In the genomic region with DNA sequence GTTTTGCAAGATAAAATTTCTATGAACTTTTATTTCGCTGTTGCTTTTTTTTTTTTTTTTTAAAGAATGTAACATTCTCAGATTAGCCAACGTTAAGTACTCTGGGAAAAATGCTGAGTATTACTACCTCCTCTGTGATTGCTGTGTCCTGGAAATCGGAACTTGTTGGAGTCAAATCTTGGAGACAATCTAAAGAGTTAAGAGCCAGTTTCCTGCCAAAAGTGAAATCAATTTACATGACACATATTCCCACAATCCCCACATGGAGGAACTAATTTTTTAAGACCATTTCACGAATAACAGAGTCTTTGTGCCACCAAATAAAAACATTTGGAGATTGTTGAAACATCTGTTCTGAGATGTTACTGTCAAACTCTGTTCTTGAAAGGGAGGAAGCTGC, we compare ENCODE assay signal across 13 cellular contexts.
DNase-seq lines count a peak whose midpoint lies in the region; ATAC-seq and TF ChIP-seq lines count a peak whose summit lies in the region.
"Had no signal": no experiment of that assay in that cellular context is flagged by ENCODE, and none has a peak within 500 bp of the region (broad histone marks: within the 10 kb centered on the region; RNA-seq: fewer than 3 reads in every experiment).

No MANE protein-coding gene starts in this region.

- CTCF ChIA-PET in IMR-90 (lab: Yijun Ruan, JAX): interaction anchor here (1.7 to 1.8 kb wide), 2 partner anchors 9 to 28 kb away, joined by 5 to 8 read pairs; no protein-coding TSS in a partner anchor
- CTCF ChIA-PET in GM10248 (lab: Yijun Ruan, JAX): interaction anchor here (1.6 kb wide), 1 partner anchor 15 kb away, joined by 3 read pairs; no protein-coding TSS in a partner anchor

- H3K36me3 ChIP-seq in IMR-90 (ENCODE audit: control insufficient read depth, insufficient read depth, low read length) (no peaks in the 10 kb centered on the region), mesenchymal stem cell (ENCODE audit: control insufficient read depth in 1 of 2, insufficient read depth in 2 of 2, low read depth in 1 of 2, low read length in 2 of 2) (no peaks in the 10 kb centered on the region), tibial artery (no peaks in the 10 kb centered on the region)
- H3K36me3 ChIP-seq: colonic mucosa had no signal

- H3K9ac ChIP-seq in IMR-90 (ENCODE audit: low read depth, low read length) (no peak overlapping the region), mesenchymal stem cell (ENCODE audit: low read length) (peak overlapping the region; percentile 72)

- H3K27me3 ChIP-seq in IMR-90 (ENCODE audit: control insufficient read depth, insufficient read depth, low read length): no peaks in the 10 kb centered on the region
- H3K27me3 ChIP-seq in mesenchymal stem cell (ENCODE audit: control insufficient read depth in 1 of 2, insufficient read depth in 1 of 2, low read length in 2 of 2): no peaks in the 10 kb centered on the region
- no peaks in the 10 kb centered on the region for H3K27me3 ChIP-seq in tibial artery
- H3K27me3 ChIP-seq: colonic mucosa had no signal

- ATAC-seq in IMR-90 (ENCODE audit: low read depth) (peak; percentile 33), HG03097 (IDR thresholded peaks at IDR 0.05; ENCODE audit: low FRiP score, unreplicated experiment) (no peak)
- ATAC-seq: T-helper 17 cell had no signal

- no peak overlapping the region for H3K56ac ChIP-seq in IMR-90 (ENCODE audit: extremely low read depth, insufficient read depth, low read length)

- peak overlapping the region; percentile 53; the same call in 1 of the 2 replicates for H4K5ac ChIP-seq in IMR-90 (ENCODE audit: low read depth, low read length)

- H3K79me1 ChIP-seq in IMR-90 (ENCODE audit: low read depth in 1 of 2, low read length in 2 of 2): no peaks in the 10 kb centered on the region
- peaks cover 8% of the 10 kb centered on the region for H3K79me1 ChIP-seq in mesenchymal stem cell (replicated peaks; ENCODE audit: low read length, poor library complexity, severe bottlenecking)

- intact Hi-C loops in IMR-90 (cut with micrococcal nuclease) (loop anchor here (5.0 kb wide), 1 partner anchor 65 kb away; no protein-coding TSS in a partner anchor), tibial artery (cut with DNase I; ENCODE audit: low total_unique reads) (no loop called here)

- H4K8ac ChIP-seq in IMR-90 (ENCODE audit: low read depth in 2 of 2, low read length in 2 of 2) (0 out of 4 replicates have a peak overlapping the region, but pooled peaks of 1 of the 2 experiments have one; percentile 7), mesenchymal stem cell (ENCODE audit: low read length) (no peak overlapping the region)

- H3K14ac ChIP-seq in IMR-90 (replicated peaks; ENCODE audit: low read depth, low read length) (no peak overlapping the region), mesenchymal stem cell (ENCODE audit: low read length in 2 of 2) (no peak overlapping the region)

- in situ Hi-C loops in IMR-90 (cut with MboI; ENCODE audit: low sequenced_read_pairs): no loop called here

- H4K91ac ChIP-seq in IMR-90 (ENCODE audit: insufficient read depth, low read depth, low read length): no peak overlapping the region
- no peak overlapping the region for H4K91ac ChIP-seq in mesenchymal stem cell (ENCODE audit: low read length)

- H3K4ac ChIP-seq in IMR-90 (ENCODE audit: low read depth, low read length) (no peak overlapping the region), mesenchymal stem cell (ENCODE audit: low read depth in 1 of 2, low read length in 2 of 2) (no peak overlapping the region)

- H3K9me1 ChIP-seq in IMR-90 (ENCODE audit: insufficient read depth, low read length): peaks cover 7% of the 10 kb centered on the region

- no peak for TF ChIP-seq RAD21 in IMR-90 (IDR thresholded peaks at IDR 0.05; ENCODE audit: low read length)

- no peak overlapping the region for H2AK5ac ChIP-seq in IMR-90 (ENCODE audit: low read depth, low read length)
- no peak overlapping the region for H2AK5ac ChIP-seq in mesenchymal stem cell (ENCODE audit: low read length, severe bottlenecking)

- no peaks in the 10 kb centered on the region for H3K9me3 ChIP-seq in IMR-90 (ENCODE audit: control insufficient read depth, insufficient read depth, low read length)
- H3K9me3 ChIP-seq in mesenchymal stem cell (ENCODE audit: control insufficient read depth, low read length): no peaks in the 10 kb centered on the region
- no peaks in the 10 kb centered on the region for H3K9me3 ChIP-seq in tibial artery
- H3K9me3 ChIP-seq: colonic mucosa had no signal

- H2BK15ac ChIP-seq in IMR-90 (ENCODE audit: low read depth, low read length): no peak overlapping the region
- H2BK15ac ChIP-seq in mesenchymal stem cell (ENCODE audit: low read depth, poor library complexity, severe bottlenecking): no peak overlapping the region

- no peak overlapping the region; the same call in 1 of the 2 replicates for H3K4me2 ChIP-seq in IMR-90 (ENCODE audit: low read depth, low read length)
- no peak overlapping the region for H3K4me2 ChIP-seq in mesenchymal stem cell (ENCODE audit: low read length, poor library complexity, severe bottlenecking)

- H2BK5ac ChIP-seq in IMR-90 (ENCODE audit: low read depth, low read length, poor library complexity, severe bottlenecking) (peak overlapping the region; percentile 52), mesenchymal stem cell (ENCODE audit: low read depth, low read length, poor library complexity, severe bottlenecking) (no peak overlapping the region)

- no peak overlapping the region for H2AK9ac ChIP-seq in IMR-90 (replicated peaks; ENCODE audit: low read depth, low read length, poor library complexity)

- BruUV-seq in IMR-90 (replicated peaks; lab: Mats Ljungman, UMichigan): no TSS peak

- H2AFZ ChIP-seq in IMR-90 (replicated peaks; ENCODE audit: low read length, poor library complexity) (no peak overlapping the region), mesenchymal stem cell (ENCODE audit: low read depth, low read length) (no peak overlapping the region)

- DNase-seq in IMR-90 (peak; percentile 57), cardiac fibroblast (ENCODE audit: low read depth in 2 of 2) (peak; percentile 78 to 83), mesenchymal stem cell (peak; percentile 75), tibial artery (no peak), GM10248 (ENCODE audit: extremely low spot score) (no peak), NCI-H1694 (lab: John Stamatoyannopoulos, UW) (no peak)
- DNase-seq: CD4-positive, alpha-beta memory T cell; colonic mucosa; GDM1; GOT3; NCI-H524; T-helper 17 cell had no signal

- H3K4me1 ChIP-seq in IMR-90 (ENCODE audit: control insufficient read depth, insufficient read depth, low read length) (peaks cover 6% of the 10 kb centered on the region), mesenchymal stem cell (ENCODE audit: control insufficient read depth, insufficient read depth, low read depth, low read length) (peaks cover 4% of the 10 kb centered on the region), tibial artery (peaks cover 0 to 30% (median 7%) of the 10 kb centered on the region in 4 donors)
- H3K4me1 ChIP-seq: colonic mucosa had no signal

- no peak overlapping the region for H3K23ac ChIP-seq in IMR-90 (ENCODE audit: low read depth, low read length)
- H3K23ac ChIP-seq in mesenchymal stem cell (ENCODE audit: low read length in 2 of 2): no peak overlapping the region

- TF ChIP-seq POLR2A in IMR-90 (IDR thresholded peaks at IDR 0.05; ENCODE audit: low read depth, low read length): no peak

- no peak for TF ChIP-seq CTCF in IMR-90 (conservative IDR thresholded peaks at IDR 0.05; ENCODE audit: low read depth, low read length)
- TF ChIP-seq CTCF in cardiac fibroblast (IDR thresholded peaks at IDR 0.05; ENCODE audit: low read depth, low read length): no peak
- no peak for TF ChIP-seq CTCF in tibial artery (IDR thresholded peaks at IDR 0.05)
- TF ChIP-seq CTCF in GM10248 (IDR thresholded peaks at IDR 0.05; ENCODE audit: control extremely low read depth, extremely low read depth, low read depth, missing control alignments): no peak

- peak overlapping the region; percentile 93 for H3K18ac ChIP-seq in IMR-90 (ENCODE audit: low read depth, low read length)
- no peak overlapping the region for H3K18ac ChIP-seq in mesenchymal stem cell (ENCODE audit: low read depth in 1 of 2, low read length in 2 of 2)

- WGBS in IMR-90 (ENCODE audit: extremely low coverage in 2 of 2, insufficient read length in 1 of 2), 2 experiments: no CpG with 5 or more reads among the region's 4 CpGs
- WGBS in mesenchymal stem cell: 21% methylated on average over 2 of the region's 4 CpGs

- H2BK120ac ChIP-seq in IMR-90 (ENCODE audit: low read depth, low read length) (peak overlapping the region; percentile 14; the same call in 1 of the 2 replicates), mesenchymal stem cell (ENCODE audit: low read depth, low read length) (no peak overlapping the region)

- H2BK20ac ChIP-seq in IMR-90 (ENCODE audit: low read depth, low read length): no peak overlapping the region

- no peaks in the 10 kb centered on the region for H4K20me1 ChIP-seq in IMR-90 (ENCODE audit: insufficient read depth, low read length)

- H2BK12ac ChIP-seq in mesenchymal stem cell (ENCODE audit: low read length in 2 of 2): no peak overlapping the region

- H3K27ac ChIP-seq in IMR-90 (ENCODE audit: insufficient read depth, low read length) (no peak overlapping the region), mesenchymal stem cell (ENCODE audit: low read length, poor library complexity, severe bottlenecking) (no peak overlapping the region), tibial artery (peak overlapping the region; percentile 16 to 58)
- H3K27ac ChIP-seq: colonic mucosa had no signal

- dilution Hi-C loops in IMR-90 (cut with HindIII; ENCODE audit: low sequenced_read_pairs, unreplicated experiment): no loop called here

- POLR2A ChIA-PET in IMR-90 (lab: Charles Lee; ENCODE audit: unreplicated experiment): no interaction called here
- POLR2A ChIA-PET in GM10248 (lab: Yijun Ruan, JAX): no interaction called here

- H3K4me3 ChIP-seq in IMR-90 (ENCODE audit: insufficient read depth, low read depth, low read length) (no peak overlapping the region), cardiac fibroblast (replicated peaks in 1 of 2; ENCODE audit: low read depth in 2 of 2, low read length in 2 of 2) (no peak overlapping the region), mesenchymal stem cell (ENCODE audit: insufficient read depth in 1 of 2, low read depth in 1 of 2, low read length in 2 of 2) (peak overlapping the region in 1 of 2 experiments; percentile 21), tibial artery (no peak overlapping the region)
- H3K4me3 ChIP-seq: colonic mucosa had no signal

TF ChIP-seq in IMR-90, 13 proteins besides CTCF, POLR2A, EP300 and RAD21 (continues in another document):
- TF ChIP-seq BHLHE40 (IDR thresholded peaks at IDR 0.05; ENCODE audit: low read depth, low read length): no peak
- TF ChIP-seq, protein P1, sequence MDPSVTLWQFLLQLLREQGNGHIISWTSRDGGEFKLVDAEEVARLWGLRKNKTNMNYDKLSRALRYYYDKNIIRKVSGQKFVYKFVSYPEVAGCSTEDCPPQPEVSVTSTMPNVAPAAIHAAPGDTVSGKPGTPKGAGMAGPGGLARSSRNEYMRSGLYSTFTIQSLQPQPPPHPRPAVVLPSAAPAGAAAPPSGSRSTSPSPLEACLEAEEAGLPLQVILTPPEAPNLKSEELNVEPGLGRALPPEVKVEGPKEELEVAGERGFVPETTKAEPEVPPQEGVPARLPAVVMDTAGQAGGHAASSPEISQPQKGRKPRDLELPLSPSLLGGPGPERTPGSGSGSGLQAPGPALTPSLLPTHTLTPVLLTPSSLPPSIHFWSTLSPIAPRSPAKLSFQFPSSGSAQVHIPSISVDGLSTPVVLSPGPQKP (IDR thresholded peaks at IDR 0.05; ENCODE audit: borderline replicate concordance, low read depth, low read length): no peak

Comparison
In these comparisons a context has a peak if more than half of its experiments do, and no peak if none do; other contexts are left out.
1. DNase-seq: peak in IMR-90 (single experiment), cardiac fibroblast (2 of 2) and mesenchymal stem cell (single experiment); none in tibial artery (0 of 2), GM10248 (single experiment) and NCI-H1694 (single experiment).
2. H3K27ac ChIP-seq: peak in tibial artery (2 of 2); none in IMR-90 (single experiment) and mesenchymal stem cell (single experiment).